8 cellular contexts compared by ENCODE assay signal in the genomic region with DNA sequence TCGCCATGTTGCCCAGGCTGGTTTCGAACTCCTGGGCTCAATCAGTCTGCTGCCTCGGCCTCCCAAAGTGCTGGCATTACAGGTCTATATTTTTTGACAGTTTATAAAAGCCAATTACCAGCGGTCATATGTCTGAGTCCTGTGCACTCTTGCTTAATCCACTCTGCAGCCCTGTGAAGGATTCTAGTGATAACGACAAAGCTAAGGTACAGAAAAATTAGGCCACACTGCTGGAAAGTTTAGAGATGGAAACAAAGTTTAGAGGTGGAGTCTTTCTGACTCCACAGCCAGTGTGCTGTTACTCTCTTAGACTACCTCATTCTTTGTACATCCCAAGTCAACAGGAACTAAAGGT. TPM values are rescaled to one million over a fixed set of nuclear protein-coding genes. Genes with fewer than 3 reads are reported as not detected.
DNase-seq lines count a peak whose midpoint lies in the region; ATAC-seq and TF ChIP-seq lines count a peak whose summit lies in the region.

No MANE protein-coding gene starts in this region.

- H3K23ac ChIP-seq in H9 (ENCODE audit: insufficient read length, low read depth, low read length), result no peak overlapping the region

- peak overlapping the region; percentile 48 to 71 (median 58) for H3K4me3 ChIP-seq in skin epidermis

- no peaks in the 10 kb centered on the region for H3K79me2 ChIP-seq in H9 (ENCODE audit: insufficient read depth, low read length)

- POLR2A ChIA-PET in T-cell (lab: Charles Lee), result interaction anchor here (0.5 to 0.6 kb wide), 3 partner anchors 678 to 1260 kb away, joined by 6 to 9 read pairs (median 6); no protein-coding TSS in a partner anchor

- H3K9me3 ChIP-seq in H9 (ENCODE audit: control insufficient read depth, low read depth, low read length), result no peaks in the 10 kb centered on the region

- H3K4me1 Mint-ChIP-seq in H9 (peaks cover 34 to 37% of the 10 kb centered on the region in 2 experiments), T-cell (peaks cover 51 to 55% (median 53%) of the 10 kb centered on the region in 3 donors), glutamatergic neuron (ENCODE audit: low read depth, unreplicated experiment) (peaks cover 6% of the 10 kb centered on the region)

- no peak overlapping the region for H4K5ac ChIP-seq in H9 (ENCODE audit: insufficient read length, low read depth, low read length)

- H3K27me3 Mint-ChIP-seq in H9 (ENCODE audit: low read depth) (peaks cover 11% of the 10 kb centered on the region), T-cell (no peaks in the 10 kb centered on the region), glutamatergic neuron (ENCODE audit: unreplicated experiment) (no peaks in the 10 kb centered on the region)

- H3K14ac ChIP-seq in H9 (ENCODE audit: insufficient read depth, low read length), result no peak overlapping the region

- H3K9ac ChIP-seq in H9 (ENCODE audit: extremely low read depth, insufficient read length, low read length), result no peak overlapping the region

- no peaks in the 10 kb centered on the region for H3K9me3 Mint-ChIP-seq in H9
- no peaks in the 10 kb centered on the region for H3K9me3 Mint-ChIP-seq in T-cell
- H3K9me3 Mint-ChIP-seq in glutamatergic neuron (ENCODE audit: unreplicated experiment), result no peaks in the 10 kb centered on the region

- no peak overlapping the region for H3T11ph ChIP-seq in H9 (ENCODE audit: low read length)

- no peak overlapping the region for H3K27ac ChIP-seq in H9 (ENCODE audit: insufficient read length, low read depth, low read length)
- H3K27ac ChIP-seq in skin epidermis, result peak overlapping the region in 19 of 21 experiments; percentile 63 to 92 (median 83)

- H3K79me1 ChIP-seq in H9 (ENCODE audit: insufficient read depth, low read depth, low read length, poor library complexity, severe bottlenecking), result no peaks in the 10 kb centered on the region

- no peak overlapping the region for H2BK12ac ChIP-seq in H9 (ENCODE audit: insufficient read length, low read depth, low read length)

- in situ Hi-C loops in KBM-7 (cut with MboI; ENCODE audit: low pct_unique_long_range_greater_than_20kb, low sequenced_read_pairs), result no loop called here

- H3K27ac Mint-ChIP-seq in H9, result peak overlapping the region in 2 of 3 experiments; percentile 55 to 90; a peak in 2 of 7 replicates
- H3K27ac Mint-ChIP-seq in T-cell, result peak overlapping the region; percentile 90
- H3K27ac Mint-ChIP-seq in glutamatergic neuron (ENCODE audit: unreplicated experiment), result no peak overlapping the region

- H4K20me1 ChIP-seq in H9 (ENCODE audit: control insufficient read depth, insufficient read depth, insufficient read length), result no peaks in the 10 kb centered on the region

- H2BK15ac ChIP-seq in H9 (ENCODE audit: low read depth, low read length), result no peak overlapping the region

- H2BK20ac ChIP-seq in H9 (ENCODE audit: low read depth, low read length, poor library complexity, severe bottlenecking), result no peak overlapping the region

- no peak overlapping the region for H4K8ac ChIP-seq in H9 (replicated peaks; ENCODE audit: insufficient read length, low read depth, low read length)

- H3K36me3 Mint-ChIP-seq in H9 (ENCODE audit: insufficient read depth in 1 of 3, low read depth in 3 of 3) (peaks cover 2 to 12% (median 4%) of the 10 kb centered on the region in 3 experiments; a peak in 4 of 7 replicates), T-cell (peaks cover 19% of the 10 kb centered on the region), glutamatergic neuron (ENCODE audit: unreplicated experiment) (no peaks in the 10 kb centered on the region)

- CTCF ChIA-PET in T-cell (lab: Charles Lee), result interaction anchor here in 1 of 2 donors (0.6 to 0.7 kb wide), 4 partner anchors 68 to 789 kb away, joined by 3 to 7 read pairs (median 3); no protein-coding TSS in a partner anchor

- H4K91ac ChIP-seq in H9 (ENCODE audit: insufficient read length, low read depth, low read length), result no peak overlapping the region

- H2AK5ac ChIP-seq in H9 (ENCODE audit: insufficient read length, low read length), result no peak overlapping the region

- peak overlapping the region; percentile 18 for H3K4me2 ChIP-seq in H9 (ENCODE audit: insufficient read depth, insufficient read length, low read length)

- H3K27me3 ChIP-seq in H9 (ENCODE audit: insufficient read depth, low read length), result no peaks in the 10 kb centered on the region; the same call in 1 of the 2 replicates

- DNase-seq in H9 (no peak), T-cell (no peak), glutamatergic neuron (no peak), KBM-7 (no peak), HPDE6-E6E7 (ENCODE audit: extremely low spot score) (no peak), NCI-H524 treated with DMSO at 0.1 percent for 48 hours (lab: John Stamatoyannopoulos, UW) (no peak)
- no peak for DNase-seq in stimulated activated CD4-positive, alpha-beta T cell treated with anti-CD3 and anti-CD28 coated beads, Interleukin-15, amount 100 ng/mL, for 24 hours

- H2BK120ac ChIP-seq in H9 (ENCODE audit: low read depth, low read length, poor library complexity, severe bottlenecking), result no peak overlapping the region

- H2AFZ ChIP-seq in H9 (ENCODE audit: low read length), result no peak overlapping the region

- WGBS in H9 (ENCODE audit: extremely low coverage, insufficient read length, low lambda C conversion rate), result no CpG with 5 or more reads among the region's 5 CpGs

- H3K56ac ChIP-seq in H9 (ENCODE audit: insufficient read length, low read depth, low read length), result no peak overlapping the region

- no peak overlapping the region for H3K4ac ChIP-seq in H9 (ENCODE audit: low read depth, low read length)

- H3K23me2 ChIP-seq in H9 (ENCODE audit: insufficient read length, low read depth, low read length, poor library complexity, severe bottlenecking), result peaks cover 2% of the 10 kb centered on the region

- H2BK5ac ChIP-seq in H9 (ENCODE audit: insufficient read length, low read length), result no peak overlapping the region

- H3K4me1 ChIP-seq in H9 (ENCODE audit: insufficient read depth, low read length), result peaks cover 6% of the 10 kb centered on the region; the same call in 1 of the 2 replicates

- no peak for ATAC-seq in T-cell (replicated peaks in 1 of 4)

- TF ChIP-seq CTCF in H9 (conservative IDR thresholded peaks at IDR 0.05) (no peak), glutamatergic neuron (IDR thresholded peaks at IDR 0.05; ENCODE audit: partially characterized antibody, unreplicated experiment) (no peak)

- no peak overlapping the region for H3K18ac ChIP-seq in H9 (ENCODE audit: insufficient read length, low read depth, low read length)

- H3K4me3 Mint-ChIP-seq in H9 (peak overlapping the region; percentile 66 to 75), T-cell (peak overlapping the region; percentile 85 to 91 (median 87)), glutamatergic neuron (ENCODE audit: unreplicated experiment) (peak overlapping the region; percentile 93)

RNA-seq across cellular contexts. Expression of gene PTER, which starts 0.7 kb away (rescaled TPM):
- total RNA-seq in H9 (2021), result 8.8 and 10.1 TPM in 2 replicates
- total RNA-seq in T-cell, result 10 to 100 TPM; 12.9 to 18.6 (median 16.7) TPM
- total RNA-seq in glutamatergic neuron (ENCODE audit: unreplicated experiment), result 1.3 TPM
